In genomic region chr3:173814809-173815208, GRCh38 we compare ENCODE assay signal across 30 cellular contexts.
"Had no signal": no experiment of that assay in that cellular context is flagged by ENCODE, and none has a peak within 500 bp of the region (broad histone marks: within the 10 kb centered on the region; RNA-seq: fewer than 3 reads in every experiment).

No MANE protein-coding gene starts in this region.

- H3K27ac Mint-ChIP-seq: natural killer cell; nephron; neural progenitor cell; progenitor cell of endocrine pancreas; stimulated activated memory B cell treated with anti-CD40 and anti-IgM and Interleukin-4, amounts not matched to agents 10 μg/mL and 1 μg/mL and 100 μg/mL, for 72 hours; stimulated activated naive CD8-positive, alpha-beta T cell treated with anti-CD3 and anti-CD28 coated beads, Interleukin-15, Interleukin-2, amounts not matched to agents 100 ng/mL and 50 ng/mL, for 24 hours had no signal

- H3K79me2 ChIP-seq: parathyroid adenoma had no signal

- H3K4me2 ChIP-seq: neural progenitor cell, smooth muscle cell had no signal

- FAIRE-seq: urothelium cell line had no signal

- H3K27ac ChIP-seq: neural progenitor cell, ovary, parathyroid adenoma, psoas muscle, skin epidermis, spleen, stomach, thoracic aorta, thyroid gland, tibial nerve, upper lobe of left lung, vagina had no signal

- DNase-seq: natural killer cell; occipital lobe; ovary; posterior cingulate gyrus; psoas muscle; right cardiac atrium; spleen; stimulated activated CD4-positive, alpha-beta T cell treated with anti-CD3 and anti-CD28 coated beads, Interleukin-12 subunit alpha, Interleukin-12 subunit beta, amount 100 ng/mL, for 4 hours; stimulated activated CD4-positive, alpha-beta T cell treated with anti-CD3 and anti-CD28 coated beads, Interleukin-1b, Interleukin-23, amount 100 ng/mL, for 48 hours; stimulated activated CD4-positive, alpha-beta T cell treated with anti-CD3 and anti-CD28 coated beads, Interleukin-4, amount 100 ng/mL, for 1 hour; stimulated activated CD4-positive, alpha-beta T cell treated with anti-CD3 and anti-CD28 coated beads, Interleukin-4, amount 100 ng/mL, for 4 hours; stimulated activated CD8-positive, alpha-beta memory T cell treated with anti-CD3 and anti-CD28 coated beads, Interleukin-4, amount 100 ng/mL, for 48 hours; stimulated activated naive CD4-positive, alpha-beta T cell; stomach; thyroid gland; trophoblast cell; upper lobe of left lung had no signal

- H3K4me1 Mint-ChIP-seq: natural killer cell; neural progenitor cell; stimulated activated memory B cell treated with anti-CD40 and anti-IgM and Interleukin-4, amounts not matched to agents 10 μg/mL and 1 μg/mL and 100 μg/mL, for 72 hours had no signal

- H3K27me3 Mint-ChIP-seq: progenitor cell of endocrine pancreas; stimulated activated memory B cell treated with anti-CD40 and anti-IgM and Interleukin-4, amounts not matched to agents 10 μg/mL and 1 μg/mL and 100 μg/mL, for 72 hours; stimulated activated naive CD8-positive, alpha-beta T cell treated with anti-CD3 and anti-CD28 coated beads, Interleukin-15, Interleukin-2, amounts not matched to agents 100 ng/mL and 50 ng/mL, for 24 hours had no signal

- H3K9me3 Mint-ChIP-seq: nephron, neural progenitor cell had no signal

- H3K36me3 ChIP-seq: neural progenitor cell, ovary, spleen, stomach, thoracic aorta, thyroid gland, tibial nerve, upper lobe of left lung, vagina had no signal

- H2AFZ ChIP-seq: neural progenitor cell, parathyroid adenoma had no signal

- ATAC-seq: natural killer cell; psoas muscle; right cardiac atrium; sciatic nerve; stimulated activated memory B cell treated with anti-CD40 and anti-IgM and Interleukin-4, amounts not matched to agents 10 μg/mL and 1 μg/mL and 100 μg/mL, for 72 hours had no signal

- H3K9ac ChIP-seq: neural progenitor cell, parathyroid adenoma had no signal

- H3K27me3 ChIP-seq: neural progenitor cell, ovary, spleen, stomach, thyroid gland, tibial nerve, upper lobe of left lung, vagina had no signal

- H3K4me3 ChIP-seq: neural progenitor cell, ovary, psoas muscle, skin epidermis, smooth muscle cell, spleen, stomach, thoracic aorta, thyroid gland, tibial nerve, upper lobe of left lung, vagina had no signal

- H3K4me3 Mint-ChIP-seq: natural killer cell; nephron; neural progenitor cell; stimulated activated memory B cell treated with anti-CD40 and anti-IgM and Interleukin-4, amounts not matched to agents 10 μg/mL and 1 μg/mL and 100 μg/mL, for 72 hours; stimulated activated naive CD8-positive, alpha-beta T cell treated with anti-CD3 and anti-CD28 coated beads, Interleukin-15, Interleukin-2, amounts not matched to agents 100 ng/mL and 50 ng/mL, for 24 hours had no signal

- H3K4me1 ChIP-seq: neural progenitor cell, parathyroid adenoma, psoas muscle, spleen, stomach, thyroid gland, tibial nerve, upper lobe of left lung, vagina had no signal

- H3K36me3 Mint-ChIP-seq: neural progenitor cell; stimulated activated memory B cell treated with anti-CD40 and anti-IgM and Interleukin-4, amounts not matched to agents 10 μg/mL and 1 μg/mL and 100 μg/mL, for 72 hours had no signal

- H3K9me3 ChIP-seq: ovary, psoas muscle, spleen, stomach, thoracic aorta, thyroid gland, tibial nerve, upper lobe of left lung, vagina had no signal
